20 cellular contexts compared by ENCODE assay signal in genomic region chr3:32990116-32990515, GRCh38. TPM values are rescaled to one million over a fixed set of nuclear protein-coding genes. Genes with fewer than 3 reads are reported as not detected.
DNase-seq lines count a peak whose midpoint lies in the region; ATAC-seq and TF ChIP-seq lines count a peak whose summit lies in the region.
"Had no signal": no experiment of that assay in that cellular context is flagged by ENCODE, and none has a peak within 500 bp of the region (broad histone marks: within the 10 kb centered on the region; RNA-seq: fewer than 3 reads in every experiment).

No MANE protein-coding gene starts in this region.

- H3K27ac Mint-ChIP-seq in activated naive CD8-positive, alpha-beta T cell: peak overlapping the region; percentile 50
- no peak overlapping the region for H3K27ac Mint-ChIP-seq in activated naive CD8-positive, alpha-beta T cell treated with anti-CD3 and anti-CD28 coated beads for 36 hours
- peak overlapping the region; percentile 86 for H3K27ac Mint-ChIP-seq in activated CD4-positive, alpha-beta memory T cell treated with anti-CD3 and anti-CD28 coated beads for 36 hours
- H3K27ac Mint-ChIP-seq in stimulated activated effector memory CD8-positive, alpha-beta T cell treated with anti-CD3 and anti-CD28 coated beads, Interleukin-12 subunit alpha, Interleukin-12 subunit beta, amount 100 ng/mL, for 72 hours: peak overlapping the region; percentile 63
- no peak overlapping the region for H3K27ac Mint-ChIP-seq in naive thymus-derived CD4-positive, alpha-beta T cell
- H3K27ac Mint-ChIP-seq: CD14-positive monocyte had no signal

- H3K36me3 ChIP-seq in naive thymus-derived CD4-positive, alpha-beta T cell (ENCODE audit: control insufficient read depth in 2 of 3, insufficient read depth in 3 of 3, low read length in 3 of 3): no peaks in the 10 kb centered on the region
- H3K36me3 ChIP-seq: SJCRH30 had no signal

- H3K4me1 ChIP-seq in naive thymus-derived CD4-positive, alpha-beta T cell (ENCODE audit: control insufficient read depth in 2 of 2, insufficient read depth in 2 of 2, low read length in 2 of 2): peaks cover 0 to 19% of the 10 kb centered on the region in 2 donors
- H3K4me1 ChIP-seq: SJCRH30 had no signal

- CTCF ChIA-PET in activated CD4-positive, alpha-beta memory T cell treated with anti-CD3 and anti-CD28 coated beads for 36 hours (lab: Charles Lee): interaction anchor here (1.0 to 1.8 kb wide), 6 partner anchors 15 to 84 kb away, joined by 3 to 8 read pairs (median 4); no protein-coding TSS in a partner anchor
- CTCF ChIA-PET in naive thymus-derived CD4-positive, alpha-beta T cell (lab: Charles Lee): no interaction called here

- TF ChIP-seq CTCF in epithelial cell of esophagus (IDR thresholded peaks at IDR 0.05; ENCODE audit: insufficient read depth, low read depth, low read length, missing control alignments): no peak

- DNase-seq in activated naive CD8-positive, alpha-beta T cell treated with anti-CD3 and anti-CD28 coated beads for 36 hours: no peak
- DNase-seq in activated CD4-positive, alpha-beta memory T cell treated with anti-CD3 and anti-CD28 coated beads for 36 hours: no peak
- peak; percentile 86 for DNase-seq in epithelial cell of esophagus (ENCODE audit: low read depth)
- DNase-seq in stimulated activated effector memory CD8-positive, alpha-beta T cell treated with anti-CD3 and anti-CD28 coated beads, Interleukin-12 subunit alpha, Interleukin-12 subunit beta, amount 100 ng/mL, for 72 hours (ENCODE audit: low spot score in 2 of 2): no peak
- DNase-seq in C1 segment of cervical spinal cord (lab: John Stamatoyannopoulos, UW): no peak
- DNase-seq in naive thymus-derived CD4-positive, alpha-beta T cell: no peak
- DNase-seq: DMS53, GDM1, IMR-90, NCI-H1417, NCI-H1694 treated with DMSO at 0.1 percent for 48 hours, NCI-H2081 treated with DMSO at 0.1 percent for 48 hours, NCI-H2171 treated with DMSO at 0.1 percent for 48 hours, NCI-H446, NCI-H526, OCI-M1, SJCRH30 had no signal

- intact Hi-C loops in activated CD4-positive, alpha-beta memory T cell treated with anti-CD3 and anti-CD28 coated beads for 36 hours (cut with micrococcal nuclease): no loop called here
- intact Hi-C loops in naive thymus-derived CD4-positive, alpha-beta T cell (cut with micrococcal nuclease): no loop called here

- peaks cover 8% of the 10 kb centered on the region for H3K36me3 Mint-ChIP-seq in activated naive CD8-positive, alpha-beta T cell
- H3K36me3 Mint-ChIP-seq in activated naive CD8-positive, alpha-beta T cell treated with anti-CD3 and anti-CD28 coated beads for 36 hours: peaks cover 12% of the 10 kb centered on the region
- peaks cover 51% of the 10 kb centered on the region for H3K36me3 Mint-ChIP-seq in activated CD4-positive, alpha-beta memory T cell treated with anti-CD3 and anti-CD28 coated beads for 36 hours
- peaks cover 53% of the 10 kb centered on the region for H3K36me3 Mint-ChIP-seq in stimulated activated effector memory CD8-positive, alpha-beta T cell treated with anti-CD3 and anti-CD28 coated beads, Interleukin-12 subunit alpha, Interleukin-12 subunit beta, amount 100 ng/mL, for 72 hours
- peaks cover 0 to 29% (median 6%) of the 10 kb centered on the region in 5 donors for H3K36me3 Mint-ChIP-seq in naive thymus-derived CD4-positive, alpha-beta T cell

- no peak overlapping the region for H3K4me3 Mint-ChIP-seq in activated naive CD8-positive, alpha-beta T cell
- no peak overlapping the region for H3K4me3 Mint-ChIP-seq in activated naive CD8-positive, alpha-beta T cell treated with anti-CD3 and anti-CD28 coated beads for 36 hours
- H3K4me3 Mint-ChIP-seq in activated CD4-positive, alpha-beta memory T cell treated with anti-CD3 and anti-CD28 coated beads for 36 hours: peak overlapping the region; percentile 70
- H3K4me3 Mint-ChIP-seq in stimulated activated effector memory CD8-positive, alpha-beta T cell treated with anti-CD3 and anti-CD28 coated beads, Interleukin-12 subunit alpha, Interleukin-12 subunit beta, amount 100 ng/mL, for 72 hours: peak overlapping the region; percentile 65
- no peak overlapping the region for H3K4me3 Mint-ChIP-seq in naive thymus-derived CD4-positive, alpha-beta T cell
- H3K4me3 Mint-ChIP-seq: CD14-positive monocyte had no signal

- no peak for ATAC-seq in stimulated activated effector memory CD8-positive, alpha-beta T cell treated with anti-CD3 and anti-CD28 coated beads, Interleukin-12 subunit alpha, Interleukin-12 subunit beta, amount 100 ng/mL, for 72 hours
- no peak for ATAC-seq in naive thymus-derived CD4-positive, alpha-beta T cell

- H3K4me1 Mint-ChIP-seq in activated naive CD8-positive, alpha-beta T cell (ENCODE audit: low read depth): peaks cover 25% of the 10 kb centered on the region
- peaks cover 30% of the 10 kb centered on the region for H3K4me1 Mint-ChIP-seq in activated naive CD8-positive, alpha-beta T cell treated with anti-CD3 and anti-CD28 coated beads for 36 hours
- peaks cover 73% of the 10 kb centered on the region for H3K4me1 Mint-ChIP-seq in activated CD4-positive, alpha-beta memory T cell treated with anti-CD3 and anti-CD28 coated beads for 36 hours (ENCODE audit: low read depth)
- H3K4me1 Mint-ChIP-seq in stimulated activated effector memory CD8-positive, alpha-beta T cell treated with anti-CD3 and anti-CD28 coated beads, Interleukin-12 subunit alpha, Interleukin-12 subunit beta, amount 100 ng/mL, for 72 hours: peaks cover 51% of the 10 kb centered on the region
- H3K4me1 Mint-ChIP-seq in naive thymus-derived CD4-positive, alpha-beta T cell: peaks cover 0 to 38% (median 8%) of the 10 kb centered on the region in 7 donors

- H3K27ac ChIP-seq in naive thymus-derived CD4-positive, alpha-beta T cell (ENCODE audit: low read depth, low read length): no peak overlapping the region
- H3K27ac ChIP-seq: SJCRH30 had no signal

- no peaks in the 10 kb centered on the region for H3K27me3 ChIP-seq in naive thymus-derived CD4-positive, alpha-beta T cell (ENCODE audit: control insufficient read depth in 2 of 2, insufficient read depth in 2 of 2, low read length in 2 of 2)
- H3K27me3 ChIP-seq: SJCRH30 had no signal

- H3K9me3 Mint-ChIP-seq in activated naive CD8-positive, alpha-beta T cell (ENCODE audit: low read depth): no peaks in the 10 kb centered on the region
- H3K9me3 Mint-ChIP-seq in activated naive CD8-positive, alpha-beta T cell treated with anti-CD3 and anti-CD28 coated beads for 36 hours: no peaks in the 10 kb centered on the region
- no peaks in the 10 kb centered on the region for H3K9me3 Mint-ChIP-seq in activated CD4-positive, alpha-beta memory T cell treated with anti-CD3 and anti-CD28 coated beads for 36 hours
- H3K9me3 Mint-ChIP-seq in stimulated activated effector memory CD8-positive, alpha-beta T cell treated with anti-CD3 and anti-CD28 coated beads, Interleukin-12 subunit alpha, Interleukin-12 subunit beta, amount 100 ng/mL, for 72 hours: no peaks in the 10 kb centered on the region
- peaks cover 0 to 5% (median 0%) of the 10 kb centered on the region in 11 donors for H3K9me3 Mint-ChIP-seq in naive thymus-derived CD4-positive, alpha-beta T cell

- H3K27me3 Mint-ChIP-seq in activated naive CD8-positive, alpha-beta T cell: peaks cover 2% of the 10 kb centered on the region
- peaks cover 5% of the 10 kb centered on the region for H3K27me3 Mint-ChIP-seq in activated naive CD8-positive, alpha-beta T cell treated with anti-CD3 and anti-CD28 coated beads for 36 hours
- H3K27me3 Mint-ChIP-seq in activated CD4-positive, alpha-beta memory T cell treated with anti-CD3 and anti-CD28 coated beads for 36 hours: no peaks in the 10 kb centered on the region
- no peaks in the 10 kb centered on the region for H3K27me3 Mint-ChIP-seq in naive thymus-derived CD4-positive, alpha-beta T cell

- POLR2A ChIA-PET in activated CD4-positive, alpha-beta memory T cell treated with anti-CD3 and anti-CD28 coated beads for 36 hours (lab: Charles Lee): interaction anchor here (0.9 to 8.4 kb wide), 6 partner anchors 16 to 72 kb away, joined by 4 to 79 read pairs (median 6); no protein-coding TSS in a partner anchor
- POLR2A ChIA-PET in naive thymus-derived CD4-positive, alpha-beta T cell (lab: Charles Lee): no interaction called here

- no peaks in the 10 kb centered on the region for H3K9me3 ChIP-seq in naive thymus-derived CD4-positive, alpha-beta T cell (ENCODE audit: control insufficient read depth in 2 of 3, low read length in 3 of 3)
- H3K9me3 ChIP-seq: SJCRH30 had no signal

- no peak overlapping the region for H3K4me3 ChIP-seq in epithelial cell of esophagus (ENCODE audit: low read length)
- H3K4me3 ChIP-seq in naive thymus-derived CD4-positive, alpha-beta T cell (ENCODE audit: low read length): no peak overlapping the region
- H3K4me3 ChIP-seq: SJCRH30 had no signal

RNA-seq across cellular contexts. Expression of gene CCR4, which starts 38.7 kb away (rescaled TPM):
- 1 to 10 TPM; 8.1 to 8.8 TPM for total RNA-seq in activated naive CD8-positive, alpha-beta T cell treated with anti-CD3 and anti-CD28 coated beads for 36 hours
- total RNA-seq in activated CD4-positive, alpha-beta memory T cell treated with anti-CD3 and anti-CD28 coated beads for 36 hours: 100 to 1,000 TPM; 137 TPM
- 10 to 100 TPM in 2 of 5 experiments, 1 to 10 TPM in 3; 2.1 to 37.3 (median 2.5) TPM for total RNA-seq in naive thymus-derived CD4-positive, alpha-beta T cell
- polyA plus RNA-seq in naive thymus-derived CD4-positive, alpha-beta T cell: under 1 TPM; 0.40 to 0.51 TPM
- total RNA-seq: H4, IMR-90, SJCRH30 had no signal
- polyA plus RNA-seq: IMR-90 had no signal

Comparison
In these comparisons a context has a peak if more than half of its experiments do, and no peak if none do; other contexts are left out.
1. H3K27ac Mint-ChIP-seq: peak in activated naive CD8-positive, alpha-beta T cell (single experiment), activated CD4-positive, alpha-beta memory T cell treated with anti-CD3 and anti-CD28 coated beads for 36 hours (single experiment) and stimulated activated effector memory CD8-positive, alpha-beta T cell treated with anti-CD3 and anti-CD28 coated beads, Interleukin-12 subunit alpha, Interleukin-12 subunit beta, amount 100 ng/mL, for 72 hours (single experiment); none in activated naive CD8-positive, alpha-beta T cell treated with anti-CD3 and anti-CD28 coated beads for 36 hours (single experiment) and naive thymus-derived CD4-positive, alpha-beta T cell (0 of 9).
2. H3K4me3 Mint-ChIP-seq: peak in activated CD4-positive, alpha-beta memory T cell treated with anti-CD3 and anti-CD28 coated beads for 36 hours (single experiment) and stimulated activated effector memory CD8-positive, alpha-beta T cell treated with anti-CD3 and anti-CD28 coated beads, Interleukin-12 subunit alpha, Interleukin-12 subunit beta, amount 100 ng/mL, for 72 hours (single experiment); none in activated naive CD8-positive, alpha-beta T cell (single experiment), activated naive CD8-positive, alpha-beta T cell treated with anti-CD3 and anti-CD28 coated beads for 36 hours (single experiment) and naive thymus-derived CD4-positive, alpha-beta T cell (0 of 10).